In genomic region chr18:44013871-44014270, GRCh38 we compare ENCODE assay signal across 11 cellular contexts.
"Had no signal": no experiment of that assay in that cellular context is flagged by ENCODE, and none has a peak within 500 bp of the region (broad histone marks: within the 10 kb centered on the region; RNA-seq: fewer than 3 reads in every experiment).

No MANE protein-coding gene starts in this region.

- FAIRE-seq: H1, H54 had no signal

- H3K4me1 ChIP-seq: HAP-1 had no signal

- H3K9ac ChIP-seq: GM23248 had no signal

- H2AFZ ChIP-seq: GM23248, GM23338 had no signal

- H3K27ac ChIP-seq: GM23248 had no signal

- H3K4me2 ChIP-seq: GM23338 had no signal

- H3K4me3 ChIP-seq: GM23248, GM23338, HAP-1 had no signal

- H3K36me3 ChIP-seq: HAP-1 had no signal

- H3K9me3 ChIP-seq: HAP-1 had no signal

- ATAC-seq: GM23338, HCT116 had no signal

- DNase-seq: GM23248, GOT3, H7, H9, HCEC 1CT, HFFc6 had no signal
